8 cellular contexts compared by ENCODE assay signal in genomic region chr15:92882697-92883642, GRCh38. TPM values are rescaled to one million over a fixed set of nuclear protein-coding genes. Genes with fewer than 3 reads are reported as not detected.
DNase-seq lines count a peak whose midpoint lies in the region; ATAC-seq and TF ChIP-seq lines count a peak whose summit lies in the region.

No MANE protein-coding gene starts in this region.

- no peaks in the 10 kb centered on the region for H3K36me3 ChIP-seq in thoracic aorta

- no peaks in the 10 kb centered on the region for H3K27me3 ChIP-seq in thoracic aorta (replicated peaks; ENCODE audit: insufficient read depth)

- H3K27ac ChIP-seq in coronary artery: peak overlapping the region; percentile 100
- H3K27ac ChIP-seq in thoracic aorta: peak overlapping the region; percentile 100

- H3K36me3 Mint-ChIP-seq in T-helper 2 cell treated with Interferon-gamma antibody and Interleukin-4, amounts not matched to agents 5 μg/mL and 100 μg/mL, for 36 hours (ENCODE audit: low read depth): peaks cover 46% of the 10 kb centered on the region
- peaks cover 18% of the 10 kb centered on the region for H3K36me3 Mint-ChIP-seq in mesothelial cell of epicardium

- peak overlapping the region; percentile 99 for H3K27ac Mint-ChIP-seq in T-helper 2 cell treated with Interferon-gamma antibody and Interleukin-4, amounts not matched to agents 5 μg/mL and 100 μg/mL, for 36 hours
- peak overlapping the region; percentile 94 for H3K27ac Mint-ChIP-seq in mesothelial cell of epicardium

- H3K4me3 Mint-ChIP-seq in T-helper 2 cell treated with Interferon-gamma antibody and Interleukin-4, amounts not matched to agents 5 μg/mL and 100 μg/mL, for 36 hours: peak overlapping the region; percentile 99
- peak overlapping the region; percentile 92 for H3K4me3 Mint-ChIP-seq in mesothelial cell of epicardium

- no peak for TF ChIP-seq CTCF in coronary artery (IDR thresholded peaks at IDR 0.05)
- TF ChIP-seq CTCF in mesothelial cell of epicardium (IDR thresholded peaks at IDR 0.05; ENCODE audit: unreplicated experiment): no peak
- TF ChIP-seq CTCF in thoracic aorta (IDR thresholded peaks at IDR 0.05): no peak

- peaks cover 21 to 41% of the 10 kb centered on the region in 2 donors for H3K4me1 ChIP-seq in thoracic aorta (ENCODE audit: control insufficient read depth in 1 of 2, low read depth in 2 of 2)

- DNase-seq in CD1c-positive myeloid dendritic cell (ENCODE audit: extremely low spot score) (peak; percentile 53), coronary artery (ENCODE audit: low spot score) (no peak), mesothelial cell of epicardium (ENCODE audit: low spot score in 2 of 2, unreplicated experiment in 2 of 2) (peak in 1 of 2 experiments; percentile 51), thoracic aorta (ENCODE audit: low spot score) (no peak), GDM1 (lab: John Stamatoyannopoulos, UW) (no peak)
- DNase-seq in T-helper 2 cell treated with Interferon-gamma antibody and Interleukin-4, amounts not matched to agents 5 μg/mL and 100 μg/mL, for 36 hours (ENCODE audit: low spot score): peak; percentile 40

- no peaks in the 10 kb centered on the region for H3K9me3 ChIP-seq in thoracic aorta

- H3K9me3 Mint-ChIP-seq in T-helper 2 cell treated with Interferon-gamma antibody and Interleukin-4, amounts not matched to agents 5 μg/mL and 100 μg/mL, for 36 hours: no peaks in the 10 kb centered on the region
- H3K9me3 Mint-ChIP-seq in mesothelial cell of epicardium: no peaks in the 10 kb centered on the region

- peak overlapping the region; percentile 91 for H3K4me3 ChIP-seq in coronary artery
- peak overlapping the region; percentile 96 for H3K4me3 ChIP-seq in thoracic aorta

- ATAC-seq in GM19351 (IDR thresholded peaks at IDR 0.05; ENCODE audit: unreplicated experiment) (peak; percentile 52), HG03378 (IDR thresholded peaks at IDR 0.05; ENCODE audit: unreplicated experiment) (peak; percentile 37), thoracic aorta (ENCODE audit: insufficient number of reproducible peaks, low FRiP score, low read depth) (peak; percentile 87)

- H3K4me1 Mint-ChIP-seq in T-helper 2 cell treated with Interferon-gamma antibody and Interleukin-4, amounts not matched to agents 5 μg/mL and 100 μg/mL, for 36 hours (ENCODE audit: low read depth): peaks cover 60% of the 10 kb centered on the region
- peaks cover 55% of the 10 kb centered on the region for H3K4me1 Mint-ChIP-seq in mesothelial cell of epicardium

- H3K27me3 Mint-ChIP-seq in T-helper 2 cell treated with Interferon-gamma antibody and Interleukin-4, amounts not matched to agents 5 μg/mL and 100 μg/mL, for 36 hours (ENCODE audit: low read depth): peaks cover 4% of the 10 kb centered on the region
- no peaks in the 10 kb centered on the region for H3K27me3 Mint-ChIP-seq in mesothelial cell of epicardium (ENCODE audit: low read depth)

RNA-seq across cellular contexts. Expression of gene CHD2, which starts 17.2 kb away (rescaled TPM):
- total RNA-seq in mesothelial cell of epicardium (178 to 183 TPM (median 180 TPM) in 3 replicates), thoracic aorta (100 to 1,000 TPM; 143 to 148 TPM)

Comparison
In these comparisons a context has a peak if more than half of its experiments do, and no peak if none do; other contexts are left out.
1. DNase-seq: peak in CD1c-positive myeloid dendritic cell (single experiment) and T-helper 2 cell treated with Interferon-gamma antibody and Interleukin-4, amounts not matched to agents 5 μg/mL and 100 μg/mL, for 36 hours (single experiment); none in coronary artery (single experiment), thoracic aorta (single experiment) and GDM1 (single experiment).
2. ATAC-seq: peak in every context shown above with its lines; median percentile 87 in thoracic aorta; 52 in GM19351; 37 in HG03378.